ENCODE assay signal across 11 cellular contexts in the genomic region with DNA sequence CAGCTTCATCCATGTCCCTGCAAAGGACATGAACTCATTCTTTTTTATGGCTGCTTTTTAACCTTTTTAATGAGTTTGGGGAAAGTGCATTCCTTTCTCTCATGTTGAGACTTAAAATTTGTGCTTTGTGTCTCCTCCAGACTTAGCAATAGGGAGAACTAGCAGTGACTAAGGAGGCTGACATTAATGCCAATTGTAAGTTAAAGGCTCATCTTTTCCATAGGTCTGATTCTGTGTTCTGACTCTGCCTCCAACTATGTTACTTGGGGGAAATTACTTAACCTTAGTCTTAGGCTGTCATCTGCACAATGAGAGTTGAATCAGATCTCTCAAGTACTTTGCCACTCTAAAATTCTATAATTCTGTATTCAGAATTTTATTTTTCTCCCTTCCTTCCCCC. TPM values are rescaled to one million over a fixed set of nuclear protein-coding genes. Genes with fewer than 3 reads are reported as not detected.
A peak's percentile ranks its signal among the peaks of the same experiment; 100 is the strongest.
DNase-seq lines count a peak whose midpoint lies in the region; ATAC-seq and TF ChIP-seq lines count a peak whose summit lies in the region.
"Had no signal": no experiment of that assay in that cellular context is flagged by ENCODE, and none has a peak within 500 bp of the region (broad histone marks: within the 10 kb centered on the region; RNA-seq: fewer than 3 reads in every experiment).

No MANE protein-coding gene starts in this region.

- no peak overlapping the region for H3K14ac ChIP-seq in H9 (ENCODE audit: insufficient read depth, low read length)

- no peaks in the 10 kb centered on the region for H4K20me1 ChIP-seq in H9 (ENCODE audit: control insufficient read depth, insufficient read depth, insufficient read length)

- H2BK120ac ChIP-seq in H9 (ENCODE audit: low read depth, low read length, poor library complexity, severe bottlenecking): no peak overlapping the region

- no peaks in the 10 kb centered on the region for H3K9me3 ChIP-seq in CD8-positive, alpha-beta T cell (ENCODE audit: low read length)
- H3K9me3 ChIP-seq in H9 (ENCODE audit: control insufficient read depth, low read depth, low read length): no peaks in the 10 kb centered on the region
- H3K9me3 ChIP-seq: SJSA1 had no signal

- POLR2A ChIA-PET in CD8-positive, alpha-beta T cell (lab: Charles Lee): no interaction called here

- H2AK5ac ChIP-seq in H9 (ENCODE audit: insufficient read length, low read length): no peak overlapping the region

- no peak overlapping the region for H2AFZ ChIP-seq in H9 (ENCODE audit: low read length)

- no peaks in the 10 kb centered on the region for H3K27me3 Mint-ChIP-seq in CD8-positive, alpha-beta T cell (ENCODE audit: low read depth)
- no peaks in the 10 kb centered on the region for H3K27me3 Mint-ChIP-seq in mesothelial cell of epicardium (ENCODE audit: low read depth)
- H3K27me3 Mint-ChIP-seq in H9 (ENCODE audit: low read depth): no peaks in the 10 kb centered on the region

- no peaks in the 10 kb centered on the region for H3K79me1 ChIP-seq in H9 (ENCODE audit: insufficient read depth, low read depth, low read length, poor library complexity, severe bottlenecking)

- no peak overlapping the region for H3K23ac ChIP-seq in H9 (ENCODE audit: insufficient read length, low read depth, low read length)

- no peak overlapping the region for H3K4me3 Mint-ChIP-seq in CD8-positive, alpha-beta T cell
- H3K4me3 Mint-ChIP-seq in mesothelial cell of epicardium: no peak overlapping the region
- no peak overlapping the region for H3K4me3 Mint-ChIP-seq in H9

- H2BK5ac ChIP-seq in H9 (ENCODE audit: insufficient read length, low read length): no peak overlapping the region

- no peaks in the 10 kb centered on the region for H3K23me2 ChIP-seq in H9 (ENCODE audit: insufficient read length, low read depth, low read length, poor library complexity, severe bottlenecking)

- peak overlapping the region; percentile 46 for H3K27ac Mint-ChIP-seq in CD8-positive, alpha-beta T cell
- H3K27ac Mint-ChIP-seq in mesothelial cell of epicardium: peak overlapping the region; percentile 84
- 0 out of 7 replicates have a peak overlapping the region, but pooled peaks of 1 of the 3 experiments have one; percentile 53 for H3K27ac Mint-ChIP-seq in H9

- no peak overlapping the region for H2BK15ac ChIP-seq in H9 (ENCODE audit: low read depth, low read length)

- no peaks in the 10 kb centered on the region for H3K4me1 ChIP-seq in CD8-positive, alpha-beta T cell (ENCODE audit: insufficient read depth, low read length)
- H3K4me1 ChIP-seq in H9 (ENCODE audit: insufficient read depth, low read length): no peaks in the 10 kb centered on the region

- no peaks in the 10 kb centered on the region for H3K4me1 Mint-ChIP-seq in CD8-positive, alpha-beta T cell (ENCODE audit: low read depth)
- H3K4me1 Mint-ChIP-seq in mesothelial cell of epicardium (peaks cover 9% of the 10 kb centered on the region), H9 (peaks cover 2 to 6% of the 10 kb centered on the region in 2 experiments; a peak in 3 of 4 replicates)

- H4K91ac ChIP-seq in H9 (ENCODE audit: insufficient read length, low read depth, low read length): no peak overlapping the region

- in situ Hi-C loops in astrocyte of the spinal cord (cut with HindIII; ENCODE audit: low sequenced_read_pairs): no loop called here

- no peaks in the 10 kb centered on the region for H3K79me2 ChIP-seq in H9 (ENCODE audit: insufficient read depth, low read length)

- no peak overlapping the region for H4K8ac ChIP-seq in H9 (replicated peaks; ENCODE audit: insufficient read length, low read depth, low read length)

- H2BK12ac ChIP-seq in H9 (ENCODE audit: insufficient read length, low read depth, low read length): no peak overlapping the region

- no peak overlapping the region for H3K18ac ChIP-seq in H9 (ENCODE audit: insufficient read length, low read depth, low read length)

- H3K9me3 Mint-ChIP-seq in CD8-positive, alpha-beta T cell: no peaks in the 10 kb centered on the region
- no peaks in the 10 kb centered on the region for H3K9me3 Mint-ChIP-seq in mesothelial cell of epicardium
- no peaks in the 10 kb centered on the region for H3K9me3 Mint-ChIP-seq in H9

- CTCF ChIA-PET in CD8-positive, alpha-beta T cell (lab: Charles Lee): interaction anchor here (0.6 kb wide), 1 partner anchor 29 kb away, joined by 3 read pairs; no protein-coding TSS in a partner anchor

- H3K4me2 ChIP-seq in H9 (ENCODE audit: insufficient read depth, insufficient read length, low read length): no peak overlapping the region

- H3K4me3 ChIP-seq in CD8-positive, alpha-beta T cell (ENCODE audit: low read depth, low read length): no peak overlapping the region
- H3K4me3 ChIP-seq in astrocyte of the spinal cord (ENCODE audit: low read depth, low read length): no peak overlapping the region
- H3K4me3 ChIP-seq: SJSA1 had no signal

- H3K36me3 ChIP-seq in CD8-positive, alpha-beta T cell (ENCODE audit: insufficient read depth, low read length): no peaks in the 10 kb centered on the region

- intact Hi-C loops in CD8-positive, alpha-beta T cell (cut with DNase I, micrococcal nuclease): no loop called here

- H3T11ph ChIP-seq in H9 (ENCODE audit: low read length): no peak overlapping the region

- no peak overlapping the region for H3K4ac ChIP-seq in H9 (ENCODE audit: low read depth, low read length)

- H3K36me3 Mint-ChIP-seq in CD8-positive, alpha-beta T cell: peaks cover 29% of the 10 kb centered on the region
- H3K36me3 Mint-ChIP-seq in mesothelial cell of epicardium: no peaks in the 10 kb centered on the region
- H3K36me3 Mint-ChIP-seq in H9 (ENCODE audit: insufficient read depth in 1 of 3, low read depth in 3 of 3): peaks cover 0 to 4% (median 3%) of the 10 kb centered on the region in 3 experiments; a peak in 3 of 7 replicates

- no peak overlapping the region for H3K56ac ChIP-seq in H9 (ENCODE audit: insufficient read length, low read depth, low read length)

- DNase-seq in CD8-positive, alpha-beta T cell: no peak
- peak; percentile 52 for DNase-seq in HCEC 1CT
- peak; percentile 60 for DNase-seq in astrocyte of the spinal cord (ENCODE audit: low read depth, low spot score)
- DNase-seq in mesothelial cell of epicardium (ENCODE audit: low spot score in 2 of 2, unreplicated experiment in 2 of 2): no peak
- DNase-seq in H9: no peak
- no peak for DNase-seq in NCI-H1048 (lab: John Stamatoyannopoulos, UW)
- DNase-seq in amygdala (lab: John Stamatoyannopoulos, UW): no peak
- DNase-seq: COR-L47, left ventricle myocardium superior had no signal

- H2BK20ac ChIP-seq in H9 (ENCODE audit: low read depth, low read length, poor library complexity, severe bottlenecking): no peak overlapping the region

- no peak overlapping the region for H3K27ac ChIP-seq in CD8-positive, alpha-beta T cell (ENCODE audit: low read depth, low read length)
- H3K27ac ChIP-seq in H9 (ENCODE audit: insufficient read length, low read depth, low read length): no peak overlapping the region
- H3K27ac ChIP-seq: SJSA1 had no signal

- no peak overlapping the region for H3K9ac ChIP-seq in H9 (ENCODE audit: extremely low read depth, insufficient read length, low read length)

- no peak for TF ChIP-seq CTCF in CD8-positive, alpha-beta T cell (IDR thresholded peaks at IDR 0.05)
- TF ChIP-seq CTCF in astrocyte of the spinal cord (IDR thresholded peaks at IDR 0.05; ENCODE audit: low read depth, low read length) (no peak), mesothelial cell of epicardium (IDR thresholded peaks at IDR 0.05; ENCODE audit: unreplicated experiment) (no peak), H9 (conservative IDR thresholded peaks at IDR 0.05) (no peak)

- no peak overlapping the region for H4K5ac ChIP-seq in H9 (ENCODE audit: insufficient read length, low read depth, low read length)

- no peaks in the 10 kb centered on the region for H3K27me3 ChIP-seq in CD8-positive, alpha-beta T cell (ENCODE audit: insufficient read depth, low read length)
- H3K27me3 ChIP-seq in H9 (ENCODE audit: insufficient read depth, low read length): no peaks in the 10 kb centered on the region
- H3K27me3 ChIP-seq: SJSA1 had no signal

- ATAC-seq in CD8-positive, alpha-beta T cell: no peak
- ATAC-seq: left ventricle myocardium superior, sciatic nerve had no signal

RNA-seq across cellular contexts. Expression of gene PHAF1, which starts 17.5 kb away (rescaled TPM):
- total RNA-seq in CD8-positive, alpha-beta T cell: 1 to 10 TPM; 9.6 to 9.7 TPM
- total RNA-seq in mesothelial cell of epicardium: 20.9 to 22.4 TPM (median 21.5 TPM) in 3 replicates
- total RNA-seq in H9 (2021): 18.2 and 18.8 TPM in 2 replicates

RNA-seq across cellular contexts. Expression of gene B3GNT9, which starts 58.6 kb away (rescaled TPM):
- 1 to 10 TPM in 1 of 2 experiments, under 1 TPM in 1; 0.58 to 1.2 TPM for total RNA-seq in CD8-positive, alpha-beta T cell
- total RNA-seq in mesothelial cell of epicardium: 20.1 to 21.4 TPM (median 20.6 TPM) in 3 replicates
- total RNA-seq in H9 (2021): 11.2 and 11.4 TPM in 2 replicates

Comparison
In these comparisons a context has a peak if more than half of its experiments do, and no peak if none do; other contexts are left out.
1. DNase-seq: peak in HCEC 1CT (single experiment) and astrocyte of the spinal cord (single experiment); none in CD8-positive, alpha-beta T cell (0 of 7), mesothelial cell of epicardium (0 of 2), H9 (single experiment), NCI-H1048 (single experiment) and amygdala (0 of 56).